13 cellular contexts compared by ENCODE assay signal in the genomic region with DNA sequence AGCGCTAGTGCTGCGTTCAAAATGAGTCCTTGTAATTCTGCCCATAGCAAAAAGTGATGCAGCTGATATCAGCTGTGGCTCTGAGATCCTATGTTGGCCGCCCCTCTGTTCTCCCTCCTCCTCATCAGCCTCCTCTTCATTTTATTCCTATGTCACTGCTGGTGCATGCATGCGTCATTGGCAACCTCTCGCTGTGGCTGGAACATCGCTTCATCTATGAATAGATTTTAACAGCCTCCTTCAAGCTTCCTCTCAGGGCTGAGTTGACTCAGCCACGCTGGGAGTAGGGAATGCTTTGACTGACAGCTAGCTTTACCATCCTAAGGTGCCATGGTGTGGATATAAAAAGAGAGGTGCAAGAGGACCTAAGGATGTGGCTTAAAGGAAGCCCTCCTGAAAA.
DNase-seq lines count a peak whose midpoint lies in the region; ATAC-seq and TF ChIP-seq lines count a peak whose summit lies in the region.
"Had no signal": no experiment of that assay in that cellular context is flagged by ENCODE, and none has a peak within 500 bp of the region (broad histone marks: within the 10 kb centered on the region; RNA-seq: fewer than 3 reads in every experiment).

No MANE protein-coding gene starts in this region.

- no peak overlapping the region for H2BK15ac ChIP-seq in mesenchymal stem cell (ENCODE audit: low read depth, poor library complexity, severe bottlenecking)

- no peak overlapping the region for H3K27ac ChIP-seq in mesenchymal stem cell (ENCODE audit: low read length, poor library complexity, severe bottlenecking)
- H3K27ac ChIP-seq: tibial artery had no signal

- H3K4me1 ChIP-seq in mesenchymal stem cell (ENCODE audit: control insufficient read depth, insufficient read depth, low read depth, low read length): peaks cover 2% of the 10 kb centered on the region
- H3K4me1 ChIP-seq: tibial artery had no signal

- no peak overlapping the region for H3K9ac ChIP-seq in mesenchymal stem cell (ENCODE audit: low read length)

- peaks cover 3% of the 10 kb centered on the region for H3K9me3 ChIP-seq in mesenchymal stem cell (ENCODE audit: control insufficient read depth, low read length)
- H3K9me3 ChIP-seq: tibial artery had no signal

- H3K4me2 ChIP-seq in mesenchymal stem cell (ENCODE audit: low read length, poor library complexity, severe bottlenecking): no peak overlapping the region

- no peaks in the 10 kb centered on the region for H3K27me3 Mint-ChIP-seq in brain
- no peaks in the 10 kb centered on the region for H3K27me3 Mint-ChIP-seq in type B pancreatic cell

- no peak overlapping the region for H2AK5ac ChIP-seq in mesenchymal stem cell (ENCODE audit: low read length, severe bottlenecking)

- peak; percentile 36 for ATAC-seq in Right ventricle myocardium superior (ENCODE audit: poor library complexity)
- no peak for ATAC-seq in GM18868 (IDR thresholded peaks at IDR 0.05; ENCODE audit: unreplicated experiment)

- H3K4me1 Mint-ChIP-seq in brain (peaks cover 36% of the 10 kb centered on the region), type B pancreatic cell (ENCODE audit: unreplicated experiment) (no peaks in the 10 kb centered on the region)

- H3K14ac ChIP-seq in mesenchymal stem cell (ENCODE audit: low read length in 2 of 2): no peak overlapping the region

- H3K27me3 ChIP-seq in mesenchymal stem cell (ENCODE audit: control insufficient read depth in 1 of 2, insufficient read depth in 1 of 2, low read length in 2 of 2): no peaks in the 10 kb centered on the region
- H3K27me3 ChIP-seq: tibial artery had no signal

- H4K8ac ChIP-seq in mesenchymal stem cell (ENCODE audit: low read length): no peak overlapping the region

- H3K27ac Mint-ChIP-seq in brain: peak overlapping the region; percentile 27 to 96 (median 82)
- no peak overlapping the region for H3K27ac Mint-ChIP-seq in type B pancreatic cell

- H2BK12ac ChIP-seq in mesenchymal stem cell (ENCODE audit: low read length in 2 of 2): no peak overlapping the region

- 81% methylated on average over 4 of the region's 7 CpGs for WGBS in mesenchymal stem cell

- no peak overlapping the region for H2BK5ac ChIP-seq in mesenchymal stem cell (ENCODE audit: low read depth, low read length, poor library complexity, severe bottlenecking)

- intact Hi-C loops in Right ventricle myocardium superior (cut with DNase I): no loop called here
- intact Hi-C loops in cardiac septum (cut with DNase I): no loop called here

- H2AFZ ChIP-seq in mesenchymal stem cell (ENCODE audit: low read depth, low read length): no peak overlapping the region

- TF ChIP-seq CTCF in brain (conservative IDR thresholded peaks at IDR 0.05) (no peak), type B pancreatic cell (conservative IDR thresholded peaks at IDR 0.05) (no peak)

- H3K23ac ChIP-seq in mesenchymal stem cell (ENCODE audit: low read length in 2 of 2): no peak overlapping the region

- H2BK120ac ChIP-seq in mesenchymal stem cell (ENCODE audit: low read depth, low read length): no peak overlapping the region

- H3K36me3 ChIP-seq in mesenchymal stem cell (ENCODE audit: control insufficient read depth in 1 of 2, insufficient read depth in 2 of 2, low read depth in 1 of 2, low read length in 2 of 2): no peaks in the 10 kb centered on the region
- H3K36me3 ChIP-seq: tibial artery had no signal

- H3K36me3 Mint-ChIP-seq in brain: no peaks in the 10 kb centered on the region
- H3K36me3 Mint-ChIP-seq in type B pancreatic cell: no peaks in the 10 kb centered on the region

- TF ChIP-seq POLR2A in erythroblast (IDR thresholded peaks at IDR 0.05; ENCODE audit: low read length): no peak

- H3K9me3 Mint-ChIP-seq in brain: peaks cover 9 to 24% (median 15%) of the 10 kb centered on the region in 5 experiments
- H3K9me3 Mint-ChIP-seq in type B pancreatic cell: peaks cover 7% of the 10 kb centered on the region

- no peak overlapping the region for H3K18ac ChIP-seq in mesenchymal stem cell (ENCODE audit: low read depth in 1 of 2, low read length in 2 of 2)

- peak overlapping the region in 4 of 5 experiments; percentile 9 to 66 (median 52) for H3K4me3 Mint-ChIP-seq in brain
- no peak overlapping the region for H3K4me3 Mint-ChIP-seq in type B pancreatic cell

- H3K79me1 ChIP-seq in mesenchymal stem cell (replicated peaks; ENCODE audit: low read length, poor library complexity, severe bottlenecking): no peaks in the 10 kb centered on the region

- no peak for DNase-seq in Right ventricle myocardium superior
- no peak for DNase-seq in cardiac septum (ENCODE audit: low spot score)
- peak; percentile 12 for DNase-seq in mesenchymal stem cell
- no peak for DNase-seq in NCI-H2081 (lab: John Stamatoyannopoulos, UW)
- no peak for DNase-seq in type B pancreatic cell (ENCODE audit: extremely low spot score, unreplicated experiment)
- no peak for DNase-seq in erythroblast (lab: John Stamatoyannopoulos, UW)
- DNase-seq: activated CD4-positive, alpha-beta T cell treated with anti-CD3 and anti-CD28 coated beads, Interleukin-2, amount 50 U/mL, for 1 hour; activated gamma-delta T cell treated with Interleukin-2 at 50 U/mL for 16 hours; mesendoderm; NCI-H1436 treated with DMSO at 0.1 percent for 48 hours had no signal

- H3K4ac ChIP-seq in mesenchymal stem cell (ENCODE audit: low read depth in 1 of 2, low read length in 2 of 2): no peak overlapping the region

- no peak overlapping the region for H3K4me3 ChIP-seq in mesenchymal stem cell (ENCODE audit: insufficient read depth in 1 of 2, low read depth in 1 of 2, low read length in 2 of 2)
- H3K4me3 ChIP-seq: tibial artery had no signal

- H4K91ac ChIP-seq in mesenchymal stem cell (ENCODE audit: low read length): no peak overlapping the region
